Comparison of ENCODE assay signal across 1 cellular context in genomic region chr19:11597202-11598102, GRCh38.
TF ChIP-seq lines count a peak whose summit lies in the region.

TSS of gene ZNF627 (plus strand) at chr19:11597483. CDS start at chr19:11597628, 145 bp downstream.

TF ChIP-seq in H1, 55 proteins besides CTCF, POLR2A, EP300 and RAD21 (continued from another document):
- no peak for TF ChIP-seq E2F6 (IDR thresholded peaks at IDR 0.05)
- TF ChIP-seq SIRT6 (IDR thresholded peaks at IDR 0.05; ENCODE audit: low read length): no peak
- peak; percentile 89 for TF ChIP-seq TBP (IDR thresholded peaks at IDR 0.05; ENCODE audit: low read depth, low read length)
- TF ChIP-seq POU5F1 (IDR thresholded peaks at IDR 0.05; ENCODE audit: low read depth, low read length): no peak
- no peak for TF ChIP-seq FOSL1 (IDR thresholded peaks at IDR 0.05; ENCODE audit: insufficient read depth, low read depth, low read length)
- no peak for TF ChIP-seq CHD1 (IDR thresholded peaks at IDR 0.05; ENCODE audit: low read depth, low read length)
- no peak for TF ChIP-seq YY1 (IDR thresholded peaks at IDR 0.05; ENCODE audit: low read depth, low read length)
- no peak for TF ChIP-seq ATF2 (IDR thresholded peaks at IDR 0.05; ENCODE audit: low read length)
- no peak for TF ChIP-seq KDM1A (IDR thresholded peaks at IDR 0.05; ENCODE audit: borderline replicate concordance, low read length)
- no peak for TF ChIP-seq BRCA1 (IDR thresholded peaks at IDR 0.05; ENCODE audit: low read depth, low read length)
- no peak for TF ChIP-seq SAP30 (IDR thresholded peaks at IDR 0.05; ENCODE audit: insufficient read depth, insufficient replicate concordance, low read length)
- TF ChIP-seq TAF1 (IDR thresholded peaks at IDR 0.05; ENCODE audit: low read depth, low read length): peak; percentile 94
- peak; percentile 78; the same call in 1 of the 2 replicates for TF ChIP-seq SP1 (IDR thresholded peaks at IDR 0.05; ENCODE audit: low read depth, low read length)
- TF ChIP-seq RNF2 (IDR thresholded peaks at IDR 0.05; ENCODE audit: borderline replicate concordance, low read depth, low read length, missing control alignments, poor library complexity, severe bottlenecking): no peak
- no peak for TF ChIP-seq CBX5 (IDR thresholded peaks at IDR 0.05; ENCODE audit: low read depth, low read length)
- no peak for TF ChIP-seq SP2 (IDR thresholded peaks at IDR 0.05; ENCODE audit: low read length)
- no peak for TF ChIP-seq KDM4A (IDR thresholded peaks at IDR 0.05; ENCODE audit: low read depth, low read length, severe bottlenecking)
- no peak for TF ChIP-seq HDAC6 (IDR thresholded peaks at IDR 0.05; ENCODE audit: low read depth, low read length)
- no peak for TF ChIP-seq KDM5A (IDR thresholded peaks at IDR 0.05; ENCODE audit: low read length)
- TF ChIP-seq RFX5 (IDR thresholded peaks at IDR 0.05; ENCODE audit: borderline replicate concordance, low read depth, low read length): no peak
- TF ChIP-seq CTBP2 (IDR thresholded peaks at IDR 0.05; ENCODE audit: borderline replicate concordance, insufficient read depth, insufficient read length, low read length): no peak
- no peak for TF ChIP-seq HDAC2 (IDR thresholded peaks at IDR 0.05; ENCODE audit: borderline replicate concordance in 1 of 2, low read depth in 2 of 2, low read length in 2 of 2)
- TF ChIP-seq ASH2L (IDR thresholded peaks at IDR 0.05; ENCODE audit: low read length): peak; percentile 25
- no peak for TF ChIP-seq TEAD4 (IDR thresholded peaks at IDR 0.05; ENCODE audit: low read depth, low read length)
- TF ChIP-seq USF2 (IDR thresholded peaks at IDR 0.05; ENCODE audit: low read length): no peak
- TF ChIP-seq CHD7 (IDR thresholded peaks at IDR 0.05; ENCODE audit: insufficient replicate concordance, low read length): no peak
- peak; percentile 28; the same call in 1 of the 2 replicates for TF ChIP-seq JUN (IDR thresholded peaks at IDR 0.05; ENCODE audit: low read depth, low read length)
- no peak for TF ChIP-seq SP4 (IDR thresholded peaks at IDR 0.05; ENCODE audit: low read length)
- TF ChIP-seq MAFK (IDR thresholded peaks at IDR 0.05; ENCODE audit: low read depth, low read length): no peak
- 0 out of 2 replicates have a peak, but pooled peaks have one; percentile 25 for TF ChIP-seq CHD2 (IDR thresholded peaks at IDR 0.05; ENCODE audit: low read length)
- 0 out of 2 replicates have a peak, but pooled peaks have one; percentile 23 for TF ChIP-seq EGR1 (IDR thresholded peaks at IDR 0.05; ENCODE audit: borderline replicate concordance, low read depth, low read length)
- TF ChIP-seq JUND (IDR thresholded peaks at IDR 0.05; ENCODE audit: low read length): no peak
- TF ChIP-seq TAF7 (optimal IDR thresholded peaks at IDR 0.05; ENCODE audit: borderline replicate concordance, low read depth, low read length): peak; percentile 81
- TF ChIP-seq SRF (IDR thresholded peaks at IDR 0.05; ENCODE audit: low read depth, low read length): no peak
- TF ChIP-seq PHF8 (conservative IDR thresholded peaks at IDR 0.05; ENCODE audit: low read depth, low read length): peak; percentile 100
- TF ChIP-seq SIX5 (IDR thresholded peaks at IDR 0.05; ENCODE audit: low read depth, low read length): no peak
- TF ChIP-seq SUZ12 (IDR thresholded peaks at IDR 0.05; ENCODE audit: low read length): no peak
- no peak for TF ChIP-seq BACH1 (IDR thresholded peaks at IDR 0.05; ENCODE audit: low read length)
- TF ChIP-seq POLR2AphosphoS5 (IDR thresholded peaks at IDR 0.05; ENCODE audit: low read depth, low read length): peak; percentile 95
- no peak for TF ChIP-seq RBBP5 (IDR thresholded peaks at IDR 0.05; ENCODE audit: borderline replicate concordance, low read depth, low read length)
- peak; percentile 85 for TF ChIP-seq CREB1 (IDR thresholded peaks at IDR 0.05)
- no peak; a peak in 1 of 4 replicates for TF ChIP-seq SIN3A (conservative IDR thresholded peaks at IDR 0.05 in 1 of 2, IDR thresholded peaks at IDR 0.05 in 1 of 2; ENCODE audit: low read depth in 1 of 2, low read length in 2 of 2)
- TF ChIP-seq MAX (IDR thresholded peaks at IDR 0.05): peak; percentile 67
- no peak for TF ChIP-seq CBX8 (IDR thresholded peaks at IDR 0.05; ENCODE audit: borderline replicate concordance, low read depth, low read length)
- no peak for TF ChIP-seq EZH2 (IDR thresholded peaks at IDR 0.05; ENCODE audit: low read depth, low read length, severe bottlenecking)
- TF ChIP-seq GTF2F1 (IDR thresholded peaks at IDR 0.05; ENCODE audit: borderline replicate concordance, low read depth, low read length): no peak
- no peak for TF ChIP-seq NRF1 (IDR thresholded peaks at IDR 0.05; ENCODE audit: low read depth, low read length)
- TF ChIP-seq NANOG (IDR thresholded peaks at IDR 0.05; ENCODE audit: insufficient read depth, low read depth, low read length, poor library complexity, severe bottlenecking): no peak
- no peak for TF ChIP-seq RXRA (IDR thresholded peaks at IDR 0.05; ENCODE audit: insufficient read depth, low read depth, low read length)
- TF ChIP-seq ATF3 (IDR thresholded peaks at IDR 0.05; ENCODE audit: insufficient read depth, low read depth, low read length): no peak
- no peak for TF ChIP-seq GABPA (IDR thresholded peaks at IDR 0.05; ENCODE audit: borderline replicate concordance, insufficient read depth, low read length)
- TF ChIP-seq TCF12 (IDR thresholded peaks at IDR 0.05; ENCODE audit: low read depth, low read length): no peak
